In the genomic region with DNA sequence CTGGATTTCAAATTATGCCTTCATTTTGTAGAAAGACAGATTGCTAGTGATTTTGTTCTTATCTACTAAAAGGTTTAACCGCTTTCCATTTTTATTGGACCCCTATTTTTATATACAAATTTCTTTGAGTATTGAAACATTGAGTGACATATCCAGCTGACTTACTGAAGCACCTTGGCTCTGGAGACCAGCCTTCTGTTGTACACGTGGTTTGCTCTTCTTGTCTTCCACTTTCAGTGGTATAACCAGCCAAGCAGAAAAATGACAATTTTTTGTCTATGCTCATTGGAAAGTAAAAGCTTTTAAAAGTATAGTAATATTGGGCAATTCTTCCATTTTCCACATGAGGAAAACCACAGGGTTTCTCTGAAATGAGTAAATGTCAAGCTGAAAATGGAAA, we compare ENCODE assay signal across 15 cellular contexts.
DNase-seq lines count a peak whose midpoint lies in the region; ATAC-seq lines count a peak whose summit lies in the region.
"Had no signal": no experiment of that assay in that cellular context is flagged by ENCODE, and none has a peak within 500 bp of the region (broad histone marks: within the 10 kb centered on the region; RNA-seq: fewer than 3 reads in every experiment).

No MANE protein-coding gene starts in this region.

- DNase-seq in NK-92 (lab: John Stamatoyannopoulos, UW; ENCODE audit: unreplicated experiment): no peak
- DNase-seq in NCI-H510A (lab: John Stamatoyannopoulos, UW): no peak
- no peak for DNase-seq in COLO668 (lab: John Stamatoyannopoulos, UW; ENCODE audit: unreplicated experiment)
- no peak for DNase-seq in NCI-H446 treated with DMSO at 0.1 percent for 48 hours (lab: John Stamatoyannopoulos, UW)
- DNase-seq: activated T-cell treated with anti-CD3 and anti-CD28 coated beads, Interleukin-2, amount 50 U/mL, for 4 hours; effector memory CD8-positive, alpha-beta T cell; gastrocnemius medialis; left colon; NCI-H2171; stimulated activated CD8-positive, alpha-beta memory T cell treated with anti-CD3 and anti-CD28 coated beads, Interleukin-4, amount 100 ng/mL, for 48 hours; uterus had no signal

- ATAC-seq in GM18511 (IDR thresholded peaks at IDR 0.05; ENCODE audit: unreplicated experiment) (peak; percentile 95), GM21367 (IDR thresholded peaks at IDR 0.05; ENCODE audit: unreplicated experiment) (peak; percentile 96), HG02938 (IDR thresholded peaks at IDR 0.05; ENCODE audit: unreplicated experiment) (peak; percentile 93), HG03521 (IDR thresholded peaks at IDR 0.05; ENCODE audit: unreplicated experiment) (peak; percentile 77)
- ATAC-seq: activated T-cell treated with anti-CD3 and anti-CD28 coated beads, Interleukin-2, amount 50 U/mL, for 4 hours; effector memory CD8-positive, alpha-beta T cell; gastrocnemius medialis; left colon had no signal
